ENCODE assay signal across 10 cellular contexts in the genomic region with DNA sequence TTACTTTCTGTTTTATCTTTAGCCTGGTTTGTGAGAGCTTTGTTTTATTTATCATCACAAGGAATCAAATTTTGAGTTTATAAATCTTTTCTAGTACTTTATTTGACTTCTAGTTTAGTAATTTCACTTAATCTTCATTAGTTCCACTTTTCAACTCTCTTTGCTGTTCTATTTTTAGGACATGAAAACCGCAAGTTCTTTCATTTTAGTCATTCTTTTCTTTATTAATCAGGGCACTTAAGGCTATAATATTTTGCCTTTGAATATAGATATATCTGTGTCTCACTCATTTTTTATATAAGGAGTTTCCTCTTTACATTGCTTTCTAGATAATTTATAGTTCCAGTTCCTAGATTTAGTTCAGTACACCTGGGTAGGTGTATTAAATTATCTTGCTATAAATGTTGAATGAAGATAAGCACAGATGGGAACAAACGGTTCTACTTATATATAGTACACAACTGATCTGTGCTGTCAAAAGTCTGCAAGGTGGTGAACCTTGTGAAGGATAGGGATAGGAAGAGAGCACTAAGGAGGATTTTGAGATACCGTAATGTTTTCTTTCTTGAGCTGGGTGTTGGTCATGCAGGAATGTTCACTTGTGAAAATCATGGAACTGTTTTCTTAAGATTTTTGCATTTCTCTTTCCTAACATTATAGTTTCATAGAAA.
"Had no signal": no experiment of that assay in that cellular context is flagged by ENCODE, and none has a peak within 500 bp of the region (broad histone marks: within the 10 kb centered on the region; RNA-seq: fewer than 3 reads in every experiment).

No MANE protein-coding gene starts in this region.

- ATAC-seq: gastroesophageal sphincter, left lung had no signal

- H3K9me3 Mint-ChIP-seq: activated T-helper 1 cell treated with anti-CD3 and anti-CD28 coated beads, Interleukin-12 subunit alpha, Interleukin-12 subunit beta, Interleukin-2, Interleukin-4 antibody, amounts not matched to agents 30 ng/mL and 10 ng/mL and 1 ng/mL, durations not matched to agents 14 hours and 24 hours and 36 hours; neural crest cell had no signal

- H3K4me1 Mint-ChIP-seq: neural crest cell had no signal

- H3K4me3 Mint-ChIP-seq: activated T-helper 1 cell treated with anti-CD3 and anti-CD28 coated beads, Interleukin-12 subunit alpha, Interleukin-12 subunit beta, Interleukin-2, Interleukin-4 antibody, amounts not matched to agents 30 ng/mL and 10 ng/mL and 1 ng/mL, durations not matched to agents 14 hours and 24 hours and 36 hours; neural crest cell had no signal

- H3K27ac Mint-ChIP-seq: activated T-helper 1 cell treated with anti-CD3 and anti-CD28 coated beads, Interleukin-12 subunit alpha, Interleukin-12 subunit beta, Interleukin-2, Interleukin-4 antibody, amounts not matched to agents 30 ng/mL and 10 ng/mL and 1 ng/mL, durations not matched to agents 14 hours and 24 hours and 36 hours had no signal

- DNase-seq: activated CD4-positive, alpha-beta T cell treated with anti-CD3 and anti-CD28 coated beads for 4 hours; activated naive CD4-positive, alpha-beta T cell; aorta; effector CD4-positive, alpha-beta T cell; left lung; stimulated activated CD4-positive, alpha-beta T cell treated with anti-CD3 and anti-CD28 coated beads, Interleukin-4, amount 100 ng/mL, for 4 hours; stomach had no signal
